ENCODE assay signal across 9 cellular contexts in genomic region chr5:137146402-137146889, GRCh38.
DNase-seq lines count a peak whose midpoint lies in the region; ATAC-seq and TF ChIP-seq lines count a peak whose summit lies in the region.
"Had no signal": no experiment of that assay in that cellular context is flagged by ENCODE, and none has a peak within 500 bp of the region (broad histone marks: within the 10 kb centered on the region; RNA-seq: fewer than 3 reads in every experiment).

No MANE protein-coding gene starts in this region.

- POLR2A ChIA-PET in AG04449 (lab: Yijun Ruan, JAX) = interaction anchor here (0.7 kb wide), 1 partner anchor 61 kb away, joined by 3 read pairs; no protein-coding TSS in a partner anchor

- H3K36me3 ChIP-seq in mesodermal cell (ENCODE audit: control insufficient read depth, insufficient read depth, low read length) (no peaks in the 10 kb centered on the region), WERI-Rb-1 (no peaks in the 10 kb centered on the region)

- H3K27ac ChIP-seq in cingulate gyrus (ENCODE audit: low read depth, low read length) (peak overlapping the region; percentile 83), mesodermal cell (ENCODE audit: low read depth, low read length, severe bottlenecking) (peak overlapping the region; percentile 77), WERI-Rb-1 (no peak overlapping the region)

- no peaks in the 10 kb centered on the region for H3K27me3 ChIP-seq in WERI-Rb-1 (ENCODE audit: insufficient read depth, low read depth, severe bottlenecking)

- H3K9me3 ChIP-seq in mesodermal cell (ENCODE audit: control insufficient read depth, low read length) (no peaks in the 10 kb centered on the region), WERI-Rb-1 (ENCODE audit: severe bottlenecking) (no peaks in the 10 kb centered on the region)

- no peaks in the 10 kb centered on the region for H3K4me1 ChIP-seq in mesodermal cell (ENCODE audit: control insufficient read depth, insufficient read depth, low read length, poor library complexity, severe bottlenecking)

- WGBS in mesodermal cell (ENCODE audit: insufficient coverage in 2 of 2), 2 experiments = 51 to 57% methylated on average over 5 to 6 of the region's 8 CpGs

- ATAC-seq in GM18517 (IDR thresholded peaks at IDR 0.05; ENCODE audit: unreplicated experiment) = no peak

- DNase-seq in AG04449 (ENCODE audit: low read depth, low spot score) (peak; percentile 99), NCI-H187 (lab: John Stamatoyannopoulos, UW) (peak; percentile 53 to 90), ecto neural progenitor cell (ENCODE audit: low spot score) (no peak), COR-L47 (lab: John Stamatoyannopoulos, UW) (no peak), WERI-Rb-1 (no peak)
- DNase-seq: cortex of kidney had no signal

- CTCF ChIA-PET in AG04449 (lab: Yijun Ruan, JAX) = no interaction called here

- no peak for TF ChIP-seq CTCF in AG04449 (IDR thresholded peaks at IDR 0.05; ENCODE audit: insufficient read depth, low read length, missing control alignments)
- TF ChIP-seq CTCF in WERI-Rb-1 (IDR thresholded peaks at IDR 0.05; ENCODE audit: low read depth, low read length) = no peak

- H3K4me3 ChIP-seq in AG04449 (ENCODE audit: low read depth, low read length) = peak overlapping the region; percentile 42
- H3K4me3 ChIP-seq in mesodermal cell (ENCODE audit: extremely low read depth, insufficient read depth, low read length, poor library complexity, severe bottlenecking) = no peak overlapping the region
- H3K4me3 ChIP-seq in WERI-Rb-1 (ENCODE audit: low read depth, low read length) = no peak overlapping the region

Comparison
In these comparisons a context has a peak if more than half of its experiments do, and no peak if none do; other contexts are left out.
1. DNase-seq: peak in AG04449 (single experiment) and NCI-H187 (2 of 2); none in ecto neural progenitor cell (single experiment), COR-L47 (single experiment) and WERI-Rb-1 (single experiment).